9 cellular contexts compared by ENCODE assay signal in the genomic region with DNA sequence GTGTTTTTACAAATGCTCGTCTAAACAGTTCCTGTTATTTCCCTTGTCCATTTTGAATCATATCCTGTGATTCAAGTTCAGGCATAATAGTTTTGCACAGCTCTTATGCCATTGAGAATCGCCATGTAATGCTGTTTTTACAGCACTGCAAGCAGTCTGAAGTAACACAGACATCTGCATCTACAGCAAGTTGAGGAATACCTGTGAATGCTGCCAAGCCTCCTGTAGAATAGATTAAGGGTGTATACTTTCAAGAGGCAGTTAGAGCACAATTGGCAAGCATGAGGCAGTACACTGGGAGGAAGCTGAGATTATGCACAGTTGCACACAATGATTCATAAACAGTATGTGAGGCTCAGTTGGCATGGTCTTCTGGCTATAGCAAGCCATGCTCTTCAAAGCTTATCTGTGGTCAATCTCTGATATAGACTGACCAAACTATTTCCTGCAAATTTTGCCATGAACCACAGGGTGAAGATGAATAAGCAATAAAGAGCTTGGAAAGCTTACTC.
DNase-seq lines count a peak whose midpoint lies in the region; ATAC-seq and TF ChIP-seq lines count a peak whose summit lies in the region.
"Had no signal": no experiment of that assay in that cellular context is flagged by ENCODE, and none has a peak within 500 bp of the region (broad histone marks: within the 10 kb centered on the region; RNA-seq: fewer than 3 reads in every experiment).

No MANE protein-coding gene starts in this region.

- TF ChIP-seq EP300 in esophagus muscularis mucosa (IDR thresholded peaks at IDR 0.05): no peak

- no peak overlapping the region for H3K4me3 ChIP-seq in esophagus muscularis mucosa

- no peaks in the 10 kb centered on the region for H3K36me3 ChIP-seq in esophagus muscularis mucosa

- no peaks in the 10 kb centered on the region for H3K36me3 Mint-ChIP-seq in activated T-helper 17 cell treated with anti-CD3 and anti-CD28 coated beads, Interleukin-2, amount 50 U/mL, for 72 hours (ENCODE audit: low read depth)
- no peaks in the 10 kb centered on the region for H3K36me3 Mint-ChIP-seq in glutamatergic neuron (ENCODE audit: unreplicated experiment)

- DNase-seq in Right ventricle myocardium inferior (ENCODE audit: missing footprints) (no peak), cardiac septum (ENCODE audit: low spot score) (no peak), hepatic stellate cell (ENCODE audit: low spot score) (peak; percentile 37), esophagus muscularis mucosa (ENCODE audit: extremely low spot score) (no peak), glutamatergic neuron (no peak)
- DNase-seq: CD8-positive, alpha-beta memory T cell had no signal

- no peaks in the 10 kb centered on the region for H3K9me3 ChIP-seq in esophagus muscularis mucosa

- peak; percentile 79 for ATAC-seq in Right ventricle myocardium inferior
- peak; percentile 53 for ATAC-seq in activated T-helper 17 cell treated with anti-CD3 and anti-CD28 coated beads, Interleukin-2, amount 50 U/mL, for 72 hours (replicated peaks)
- no peak for ATAC-seq in GM21576 (IDR thresholded peaks at IDR 0.05; ENCODE audit: unreplicated experiment)
- ATAC-seq in GM18517 (IDR thresholded peaks at IDR 0.05; ENCODE audit: unreplicated experiment): no peak

- peaks cover 17% of the 10 kb centered on the region for H3K27me3 Mint-ChIP-seq in activated T-helper 17 cell treated with anti-CD3 and anti-CD28 coated beads, Interleukin-2, amount 50 U/mL, for 72 hours
- H3K27me3 Mint-ChIP-seq in glutamatergic neuron (ENCODE audit: unreplicated experiment): no peaks in the 10 kb centered on the region

- no peak overlapping the region for H3K27ac Mint-ChIP-seq in activated T-helper 17 cell treated with anti-CD3 and anti-CD28 coated beads, Interleukin-2, amount 50 U/mL, for 72 hours
- H3K27ac Mint-ChIP-seq in glutamatergic neuron (ENCODE audit: unreplicated experiment): no peak overlapping the region
- H3K27ac Mint-ChIP-seq: CD8-positive, alpha-beta memory T cell had no signal

- no peaks in the 10 kb centered on the region for H3K4me1 ChIP-seq in esophagus muscularis mucosa

- peaks cover 5% of the 10 kb centered on the region for H3K9me3 Mint-ChIP-seq in activated T-helper 17 cell treated with anti-CD3 and anti-CD28 coated beads, Interleukin-2, amount 50 U/mL, for 72 hours
- no peaks in the 10 kb centered on the region for H3K9me3 Mint-ChIP-seq in glutamatergic neuron (ENCODE audit: unreplicated experiment)
- H3K9me3 Mint-ChIP-seq: CD8-positive, alpha-beta memory T cell had no signal

- no peak overlapping the region for H3K4me3 Mint-ChIP-seq in activated T-helper 17 cell treated with anti-CD3 and anti-CD28 coated beads, Interleukin-2, amount 50 U/mL, for 72 hours
- no peak overlapping the region for H3K4me3 Mint-ChIP-seq in glutamatergic neuron (ENCODE audit: unreplicated experiment)
- H3K4me3 Mint-ChIP-seq: CD8-positive, alpha-beta memory T cell had no signal

- peak overlapping the region in 1 of 4 donors; percentile 0 for H3K27ac ChIP-seq in esophagus muscularis mucosa (replicated peaks in 1 of 4)

- 30% methylated on average over 2 of the region's 2 CpGs for WGBS in esophagus muscularis mucosa

- TF ChIP-seq POLR2A in esophagus muscularis mucosa (IDR thresholded peaks at IDR 0.05; ENCODE audit: low read depth): no peak

- no peaks in the 10 kb centered on the region for H3K27me3 ChIP-seq in esophagus muscularis mucosa

- H3K4me1 Mint-ChIP-seq in activated T-helper 17 cell treated with anti-CD3 and anti-CD28 coated beads, Interleukin-2, amount 50 U/mL, for 72 hours: no peaks in the 10 kb centered on the region
- H3K4me1 Mint-ChIP-seq in glutamatergic neuron (ENCODE audit: low read depth, unreplicated experiment): no peaks in the 10 kb centered on the region
- H3K4me1 Mint-ChIP-seq: CD8-positive, alpha-beta memory T cell had no signal

- intact Hi-C loops in Right ventricle myocardium inferior (cut with DNase I): loop anchor here (1.0 to 5.0 kb wide), 2 partner anchors 41 to 63 kb away; no protein-coding TSS in a partner anchor
- intact Hi-C loops in cardiac septum (cut with DNase I): no loop called here
- intact Hi-C loops in esophagus muscularis mucosa (cut with DNase I): no loop called here

- TF ChIP-seq CTCF in esophagus muscularis mucosa (IDR thresholded peaks at IDR 0.05) (no peak), glutamatergic neuron (IDR thresholded peaks at IDR 0.05; ENCODE audit: partially characterized antibody, unreplicated experiment) (no peak)

Comparison
In these comparisons a context has a peak if more than half of its experiments do, and no peak if none do; other contexts are left out.
1. ATAC-seq: peak in Right ventricle myocardium inferior (single experiment) and activated T-helper 17 cell treated with anti-CD3 and anti-CD28 coated beads, Interleukin-2, amount 50 U/mL, for 72 hours (single experiment); none in GM21576 (single experiment) and GM18517 (single experiment).